8 cellular contexts compared by ENCODE assay signal in genomic region chr6:122995930-122996796, GRCh38. TPM values are rescaled to one million over a fixed set of nuclear protein-coding genes. Genes with fewer than 3 reads are reported as not detected.
DNase-seq lines count a peak whose midpoint lies in the region; ATAC-seq, FAIRE-seq and TF ChIP-seq lines count a peak whose summit lies in the region.

CLVS2 (plus strand) TSS chr6:122996235; CDS start chr6:122997778, 1,543 bp downstream.

- H3K27ac Mint-ChIP-seq in activated CD4-positive, alpha-beta memory T cell treated with anti-CD3 and anti-CD28 coated beads for 36 hours: no peak within 1 kb of the TSS

- no peaks in the 10 kb centered on the region for H3K36me3 ChIP-seq in esophagus muscularis mucosa
- H3K36me3 ChIP-seq in small intestine (ENCODE audit: control insufficient read depth in 2 of 2, insufficient read depth in 2 of 2, low read length in 2 of 2): no peaks in the 10 kb centered on the region

- no peak for ATAC-seq in HG03196 (IDR thresholded peaks at IDR 0.05; ENCODE audit: unreplicated experiment)

- H3K36me3 Mint-ChIP-seq in activated CD4-positive, alpha-beta memory T cell treated with anti-CD3 and anti-CD28 coated beads for 36 hours: peaks cover 1% of the 10 kb centered on the region

- DNase-seq in D341Med (ENCODE audit: low spot score) (peak; percentile 83), NCI-H2227 treated with DMSO at 0.1 percent for 48 hours (lab: John Stamatoyannopoulos, UW) (peak; percentile 9), esophagus muscularis mucosa (ENCODE audit: extremely low spot score) (no peak), nucleus accumbens (lab: John Stamatoyannopoulos, UW) (peak in 41 of 56 donors; percentile 17 to 77 (median 47)), small intestine (no peak), HCEC 1CT (no peak)
- no peak for DNase-seq in activated CD4-positive, alpha-beta memory T cell treated with anti-CD3 and anti-CD28 coated beads for 36 hours

- WGBS in esophagus muscularis mucosa: 2% methylated on average over 62 of the region's 74 CpGs
- 2 to 8% (median 3%) methylated on average over 51 to 74 of the region's 74 CpGs for WGBS in small intestine, 3 donors

- H3K4me1 Mint-ChIP-seq in activated CD4-positive, alpha-beta memory T cell treated with anti-CD3 and anti-CD28 coated beads for 36 hours (ENCODE audit: low read depth): peaks cover 4% of the 10 kb centered on the region

- no peak within 1 kb of the TSS for H3K4me3 Mint-ChIP-seq in activated CD4-positive, alpha-beta memory T cell treated with anti-CD3 and anti-CD28 coated beads for 36 hours

- H3K27me3 Mint-ChIP-seq in activated CD4-positive, alpha-beta memory T cell treated with anti-CD3 and anti-CD28 coated beads for 36 hours: peaks cover 32% of the 10 kb centered on the region

- H3K4me3 ChIP-seq in esophagus muscularis mucosa: peak within 1 kb of the TSS; percentile 36 to 55 (median 42)
- H3K4me3 ChIP-seq in small intestine (ENCODE audit: low read depth in 1 of 2, low read length in 2 of 2): no peak within 1 kb of the TSS

- H3K4me1 ChIP-seq in esophagus muscularis mucosa (peaks cover 0 to 13% (median 13%) of the 10 kb centered on the region in 4 donors), small intestine (ENCODE audit: control insufficient read depth in 2 of 2, insufficient read depth in 1 of 2, low read depth in 1 of 2, low read length in 1 of 2) (no peaks in the 10 kb centered on the region)

- H3K27me3 ChIP-seq in esophagus muscularis mucosa: peaks cover 0 to 64% (median 15%) of the 10 kb centered on the region in 4 donors
- H3K27me3 ChIP-seq in small intestine (ENCODE audit: control insufficient read depth in 2 of 2, insufficient read depth in 2 of 2, low read length in 2 of 2): peaks cover 0 to 20% of the 10 kb centered on the region in 2 donors

- POLR2A ChIA-PET in activated CD4-positive, alpha-beta memory T cell treated with anti-CD3 and anti-CD28 coated beads for 36 hours (lab: Charles Lee): no interaction called here

- H3K9me3 Mint-ChIP-seq in activated CD4-positive, alpha-beta memory T cell treated with anti-CD3 and anti-CD28 coated beads for 36 hours: no peaks in the 10 kb centered on the region

- intact Hi-C loops in esophagus muscularis mucosa (cut with DNase I): no loop called here
- intact Hi-C loops in activated CD4-positive, alpha-beta memory T cell treated with anti-CD3 and anti-CD28 coated beads for 36 hours (cut with micrococcal nuclease): no loop called here

- TF ChIP-seq POLR2A in esophagus muscularis mucosa (IDR thresholded peaks at IDR 0.05; ENCODE audit: low read depth): no peak

- TF ChIP-seq CTCF in esophagus muscularis mucosa (IDR thresholded peaks at IDR 0.05): no peak

- FAIRE-seq in small intestine (lab: Jason Lieb, UNC): no peak

- H3K9me3 ChIP-seq in esophagus muscularis mucosa (no peaks in the 10 kb centered on the region), small intestine (ENCODE audit: control insufficient read depth, low read depth) (no peaks in the 10 kb centered on the region)

- CTCF ChIA-PET in activated CD4-positive, alpha-beta memory T cell treated with anti-CD3 and anti-CD28 coated beads for 36 hours (lab: Charles Lee): no interaction called here

- H3K27ac ChIP-seq in esophagus muscularis mucosa (replicated peaks in 1 of 4) (no peak within 1 kb of the TSS), small intestine (ENCODE audit: low read depth in 1 of 2, low read length in 1 of 2) (no peak within 1 kb of the TSS)

- TF ChIP-seq EP300 in esophagus muscularis mucosa (IDR thresholded peaks at IDR 0.05): no peak

RNA-seq across cellular contexts. Expression of gene CLVS2, which starts in this region (rescaled TPM):
- under 1 TPM; under 0.01 to 0.33 (median 0.12) TPM for total RNA-seq in esophagus muscularis mucosa
- polyA plus RNA-seq in small intestine: under 1 TPM in 1 of 3 donors, not detected in 2; 0.40 TPM
- total RNA-seq in activated CD4-positive, alpha-beta memory T cell treated with anti-CD3 and anti-CD28 coated beads for 36 hours: not detected

Comparison
In these comparisons a context has a peak if more than half of its experiments do, and no peak if none do; other contexts are left out.
1. DNase-seq: peak in D341Med (single experiment), NCI-H2227 treated with DMSO at 0.1 percent for 48 hours (single experiment) and nucleus accumbens (41 of 56); none in esophagus muscularis mucosa (single experiment), small intestine (single experiment), HCEC 1CT (single experiment) and activated CD4-positive, alpha-beta memory T cell treated with anti-CD3 and anti-CD28 coated beads for 36 hours (single experiment).
2. H3K4me3 ChIP-seq: peak in esophagus muscularis mucosa (4 of 4); none in small intestine (0 of 2).